Comparison of ENCODE assay signal across 25 cellular contexts in the genomic region with DNA sequence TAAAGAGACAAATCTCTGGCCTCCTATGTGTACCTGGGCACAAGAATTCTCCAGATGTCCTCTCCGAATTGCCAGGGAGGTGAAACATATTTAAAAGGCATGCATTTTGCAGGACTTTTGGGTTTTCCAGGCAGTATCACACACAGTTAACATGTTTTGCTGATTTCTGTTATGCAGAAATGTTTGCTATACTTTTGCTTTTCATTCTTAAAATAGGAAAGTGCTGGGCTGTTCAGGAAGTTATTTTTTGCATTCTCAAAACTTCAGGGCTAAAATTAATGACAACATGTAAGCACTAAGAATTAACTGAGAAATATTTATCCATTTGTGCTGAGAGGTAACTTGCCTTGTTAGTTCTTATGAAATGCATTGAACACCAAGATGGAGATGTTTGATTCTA.
"Had no signal": no experiment of that assay in that cellular context is flagged by ENCODE, and none has a peak within 500 bp of the region (broad histone marks: within the 10 kb centered on the region; RNA-seq: fewer than 3 reads in every experiment).

No MANE protein-coding gene starts in this region.

- H3K36me3 Mint-ChIP-seq: natural killer cell treated with Interleukin-12 subunit alpha and Interleukin-12 subunit beta and Interleukin-15 and Interleukin-18, amount 100 ng/mL, for 72 hours; stimulated activated memory B cell treated with anti-CD40 and anti-IgM and Interleukin-4, amounts not matched to agents 10 μg/mL and 1 μg/mL and 100 μg/mL, for 72 hours had no signal

- H3K27ac Mint-ChIP-seq: natural killer cell treated with Interleukin-12 subunit alpha and Interleukin-12 subunit beta and Interleukin-15 and Interleukin-18, amount 100 ng/mL, for 72 hours; stimulated activated memory B cell treated with anti-CD40 and anti-IgM and Interleukin-4, amounts not matched to agents 10 μg/mL and 1 μg/mL and 100 μg/mL, for 72 hours; stimulated activated naive CD8-positive, alpha-beta T cell treated with anti-CD3 and anti-CD28 coated beads, Interleukin-15, Interleukin-2, amounts not matched to agents 100 ng/mL and 50 ng/mL, for 24 hours had no signal

- H3K27ac ChIP-seq: coronary artery, dorsolateral prefrontal cortex, epithelial cell of prostate, esophagus muscularis mucosa, gastrocnemius medialis, heart right ventricle, spleen, tibial artery, upper lobe of left lung, vagina had no signal

- ATAC-seq: gastrocnemius medialis; heart right ventricle; left lobe of liver; natural killer cell treated with Interleukin-12 subunit alpha and Interleukin-12 subunit beta and Interleukin-15 and Interleukin-18, amount 100 ng/mL, for 72 hours; sciatic nerve; stimulated activated memory B cell treated with anti-CD40 and anti-IgM and Interleukin-4, amounts not matched to agents 10 μg/mL and 1 μg/mL and 100 μg/mL, for 72 hours had no signal

- H3K4me1 ChIP-seq: gastrocnemius medialis, heart right ventricle, spleen, upper lobe of left lung, vagina had no signal

- H3K4me3 ChIP-seq: coronary artery, dorsolateral prefrontal cortex, esophagus muscularis mucosa, gastrocnemius medialis, heart right ventricle, spleen, tibial artery, upper lobe of left lung, vagina had no signal

- H3K4me3 Mint-ChIP-seq: natural killer cell treated with Interleukin-12 subunit alpha and Interleukin-12 subunit beta and Interleukin-15 and Interleukin-18, amount 100 ng/mL, for 72 hours; stimulated activated memory B cell treated with anti-CD40 and anti-IgM and Interleukin-4, amounts not matched to agents 10 μg/mL and 1 μg/mL and 100 μg/mL, for 72 hours; stimulated activated naive CD8-positive, alpha-beta T cell treated with anti-CD3 and anti-CD28 coated beads, Interleukin-15, Interleukin-2, amounts not matched to agents 100 ng/mL and 50 ng/mL, for 24 hours had no signal

- DNase-seq: dorsolateral prefrontal cortex; effector CD8-positive, alpha-beta T cell; gastrocnemius medialis; heart right ventricle; hypothalamus; mammary epithelial cell; midbrain; posterior cingulate gyrus; spleen; stimulated activated CD4-positive, alpha-beta T cell treated with anti-CD3 and anti-CD28 coated beads, Interleukin-15, amount 100 ng/mL, for 24 hours; stimulated activated CD4-positive, alpha-beta T cell treated with anti-CD3 and anti-CD28 coated beads, Interleukin-1b, Interleukin-23, amount 100 ng/mL, for 48 hours; stimulated activated CD4-positive, alpha-beta T cell treated with anti-CD3 and anti-CD28 coated beads, Interleukin-4, amount 100 ng/mL, for 24 hours; tibial artery; upper lobe of left lung had no signal

- H3K27me3 ChIP-seq: dorsolateral prefrontal cortex, esophagus muscularis mucosa, gastrocnemius medialis, heart right ventricle, spleen, tibial artery, upper lobe of left lung, vagina had no signal

- FAIRE-seq: endometrium, islet of Langerhans had no signal

- H3K27me3 Mint-ChIP-seq: natural killer cell treated with Interleukin-12 subunit alpha and Interleukin-12 subunit beta and Interleukin-15 and Interleukin-18, amount 100 ng/mL, for 72 hours; stimulated activated memory B cell treated with anti-CD40 and anti-IgM and Interleukin-4, amounts not matched to agents 10 μg/mL and 1 μg/mL and 100 μg/mL, for 72 hours; stimulated activated naive CD8-positive, alpha-beta T cell treated with anti-CD3 and anti-CD28 coated beads, Interleukin-15, Interleukin-2, amounts not matched to agents 100 ng/mL and 50 ng/mL, for 24 hours had no signal

- H3K9me3 Mint-ChIP-seq: stimulated activated memory B cell treated with anti-CD40 and anti-IgM and Interleukin-4, amounts not matched to agents 10 μg/mL and 1 μg/mL and 100 μg/mL, for 72 hours; stimulated activated naive CD8-positive, alpha-beta T cell treated with anti-CD3 and anti-CD28 coated beads, Interleukin-15, Interleukin-2, amounts not matched to agents 100 ng/mL and 50 ng/mL, for 24 hours had no signal

- H3K9me3 ChIP-seq: esophagus muscularis mucosa, gastrocnemius medialis, heart right ventricle, spleen, tibial artery, upper lobe of left lung, vagina had no signal

- H3K4me1 Mint-ChIP-seq: stimulated activated memory B cell treated with anti-CD40 and anti-IgM and Interleukin-4, amounts not matched to agents 10 μg/mL and 1 μg/mL and 100 μg/mL, for 72 hours had no signal

- H3K36me3 ChIP-seq: esophagus muscularis mucosa, gastrocnemius medialis, heart right ventricle, spleen, tibial artery, upper lobe of left lung, vagina had no signal
